Comparison of ENCODE assay signal across 8 cellular contexts in genomic region chr17:20266806-20267458, GRCh38.
DNase-seq lines count a peak whose midpoint lies in the region; ATAC-seq, FAIRE-seq and TF ChIP-seq lines count a peak whose summit lies in the region.

No MANE protein-coding gene starts in this region.

- POLR2A ChIA-PET in A673 (lab: Charles Lee; ENCODE audit: low non-redundant PET), result no interaction called here

- DNase-seq in A673 (ENCODE audit: low spot score) (peak; percentile 64), GM04504 (ENCODE audit: low read depth) (peak; percentile 58), RCC 7860 (ENCODE audit: low spot score) (peak; percentile 11), fibroblast of gingiva (ENCODE audit: low read depth) (peak; percentile 13), frontal cortex (ENCODE audit: low spot score in 2 of 2) (no peak), NCI-H2107 treated with DMSO at 0.1 percent for 48 hours (lab: John Stamatoyannopoulos, UW; ENCODE audit: unreplicated experiment) (no peak), middle frontal gyrus (ENCODE audit: extremely low spot score, low spot score) (no peak)

- TF ChIP-seq CTCF in A673 (conservative IDR thresholded peaks at IDR 0.05; ENCODE audit: low read depth, low read length), result no peak

- CTCF ChIA-PET in A673 (lab: Charles Lee), result no interaction called here

- BruUV-seq in A673 (replicated peaks; lab: Mats Ljungman, UMichigan), result no TSS peak

- no peak for ATAC-seq in HG02763 (IDR thresholded peaks at IDR 0.05; ENCODE audit: unreplicated experiment)

- no peaks in the 10 kb centered on the region for H3K27me3 ChIP-seq in A673 (replicated peaks; ENCODE audit: insufficient read depth, low read depth, low read length, poor library complexity)

- no peak overlapping the region for H3K27ac ChIP-seq in A673 (ENCODE audit: low read depth, low read length, poor library complexity, severe bottlenecking)

- FAIRE-seq in RCC 7860 (lab: Jason Lieb, UNC) (no peak), frontal cortex (lab: Jason Lieb, UNC) (no peak)

- no peak overlapping the region for H3K4me3 ChIP-seq in A673 (ENCODE audit: low read depth, low read length, poor library complexity, severe bottlenecking)

- intact Hi-C loops in A673 (cut with micrococcal nuclease; ENCODE audit: unreplicated experiment), result no loop called here

- no peaks in the 10 kb centered on the region for H3K9me3 ChIP-seq in A673 (ENCODE audit: low read depth, low read length, poor library complexity, severe bottlenecking)

- H3K36me3 ChIP-seq in A673 (ENCODE audit: insufficient read depth, low read length, poor library complexity, severe bottlenecking), result no peaks in the 10 kb centered on the region

- H3K4me1 ChIP-seq in A673 (ENCODE audit: insufficient read depth, low read length, poor library complexity, severe bottlenecking), result peaks cover 36% of the 10 kb centered on the region

Comparison
In these comparisons a context has a peak if more than half of its experiments do, and no peak if none do; other contexts are left out.
1. DNase-seq: peak in A673 (single experiment), GM04504 (single experiment), RCC 7860 (single experiment) and fibroblast of gingiva (single experiment); none in frontal cortex (0 of 2), NCI-H2107 treated with DMSO at 0.1 percent for 48 hours (single experiment) and middle frontal gyrus (single experiment).